10 cellular contexts compared by ENCODE assay signal in the genomic region with DNA sequence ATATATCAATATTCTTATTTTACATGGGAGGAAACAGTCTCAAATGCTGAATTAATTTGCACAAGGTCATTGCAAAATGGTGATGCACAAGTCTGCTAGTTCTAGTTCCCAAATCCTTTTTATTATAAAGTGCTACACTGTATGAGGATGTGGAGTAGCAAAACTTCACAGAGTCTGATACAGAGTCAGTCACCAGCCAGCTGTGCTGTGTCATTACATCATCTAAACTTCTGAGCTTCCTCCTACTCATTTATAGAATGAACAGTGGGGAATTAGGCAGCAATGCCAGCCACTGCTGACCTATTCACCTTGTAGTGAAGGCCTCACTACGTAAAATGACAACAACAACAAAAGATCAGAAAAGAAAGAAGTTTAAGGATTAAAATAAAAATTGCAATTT.
A peak's percentile ranks its signal among the peaks of the same experiment; 100 is the strongest.
DNase-seq lines count a peak whose midpoint lies in the region; ATAC-seq and TF ChIP-seq lines count a peak whose summit lies in the region.
"Had no signal": no experiment of that assay in that cellular context is flagged by ENCODE, and none has a peak within 500 bp of the region (broad histone marks: within the 10 kb centered on the region; RNA-seq: fewer than 3 reads in every experiment).

No MANE protein-coding gene starts in this region.

- intact Hi-C loops in posterior vena cava (cut with DNase I) = no loop called here

- H3K27ac ChIP-seq in RWPE1 = no peak overlapping the region

- TF ChIP-seq CTCF in GM13976 (IDR thresholded peaks at IDR 0.05; ENCODE audit: borderline replicate concordance, control extremely low read depth, extremely low read depth, insufficient read depth, missing control alignments) = no peak
- no peak for TF ChIP-seq CTCF in RWPE1 (conservative IDR thresholded peaks at IDR 0.05; ENCODE audit: low read depth)

- CTCF ChIA-PET in RWPE1 (lab: Yijun Ruan, JAX) = no interaction called here

- DNase-seq in GM13976 (ENCODE audit: low spot score) = peak; percentile 54
- peak; percentile 30 for DNase-seq in KBM-7
- DNase-seq in fibroblast of peridontal ligament (ENCODE audit: extremely low read depth) = peak; percentile 13
- DNase-seq in RWPE1 (ENCODE audit: low spot score) = no peak
- DNase-seq in activated T-cell treated with anti-CD3 and anti-CD28 coated beads, Interleukin-2, amount 50 U/mL, for 48 hours = no peak
- DNase-seq in posterior vena cava (ENCODE audit: low spot score) = no peak
- DNase-seq in NCI-H226 = no peak
- DNase-seq: caudate nucleus, NCI-H1694 had no signal

- POLR2A ChIA-PET in RWPE1 (lab: Yijun Ruan, JAX; ENCODE audit: low non-redundant PET) = no interaction called here

- in situ Hi-C loops in GM13976 (cut with MboI; ENCODE audit: low sequenced_read_pairs, unreplicated experiment) (no loop called here), KBM-7 (cut with MboI; ENCODE audit: low pct_unique_long_range_greater_than_20kb, low sequenced_read_pairs) (no loop called here)

- ATAC-seq in GM21619 (IDR thresholded peaks at IDR 0.05; ENCODE audit: unreplicated experiment) = peak; percentile 96

Comparison
In these comparisons a context has a peak if more than half of its experiments do, and no peak if none do; other contexts are left out.
1. DNase-seq: peak in GM13976 (single experiment), KBM-7 (single experiment) and fibroblast of peridontal ligament (single experiment); none in RWPE1 (single experiment), activated T-cell treated with anti-CD3 and anti-CD28 coated beads, Interleukin-2, amount 50 U/mL, for 48 hours (0 of 2), posterior vena cava (single experiment) and NCI-H226 (single experiment).